In genomic region chr7:35695987-35696386, GRCh38 we compare ENCODE assay signal across 1 cellular context.
TF ChIP-seq lines count a peak whose summit lies in the region.

No MANE protein-coding gene starts in this region.

TF ChIP-seq in HepG2, 621 proteins besides CTCF, POLR2A, EP300 and RAD21 (continued from another document):
- TF ChIP-seq ZBTB44 (CRISPR knock-in tag; IDR thresholded peaks at IDR 0.05) (no peak), FOXP1 (IDR thresholded peaks at IDR 0.05) (no peak), FOXP1 (CRISPR knock-in tag; IDR thresholded peaks at IDR 0.05) (no peak), ZNF782 (CRISPR knock-in tag; IDR thresholded peaks at IDR 0.05; ENCODE audit: borderline replicate concordance) (no peak), SRY (CRISPR knock-in tag; IDR thresholded peaks at IDR 0.05) (no peak), PRDM15 (CRISPR knock-in tag; IDR thresholded peaks at IDR 0.05) (no peak), ZNF552 (CRISPR knock-in tag; IDR thresholded peaks at IDR 0.05; ENCODE audit: borderline replicate concordance) (no peak), MZF1 (CRISPR knock-in tag; IDR thresholded peaks at IDR 0.05; ENCODE audit: borderline replicate concordance) (no peak), ZNF460 (CRISPR knock-in tag; IDR thresholded peaks at IDR 0.05; ENCODE audit: borderline replicate concordance) (no peak), ZNF781 (CRISPR knock-in tag; IDR thresholded peaks at IDR 0.05; ENCODE audit: borderline replicate concordance, not compliant biosample characterization) (no peak), ZNF121 (CRISPR knock-in tag; IDR thresholded peaks at IDR 0.05) (no peak), MIER3 (CRISPR knock-in tag; IDR thresholded peaks at IDR 0.05; ENCODE audit: borderline replicate concordance) (no peak), REL (CRISPR knock-in tag; conservative IDR thresholded peaks at IDR 0.05) (no peak)
- TF ChIP-seq, protein P1, sequence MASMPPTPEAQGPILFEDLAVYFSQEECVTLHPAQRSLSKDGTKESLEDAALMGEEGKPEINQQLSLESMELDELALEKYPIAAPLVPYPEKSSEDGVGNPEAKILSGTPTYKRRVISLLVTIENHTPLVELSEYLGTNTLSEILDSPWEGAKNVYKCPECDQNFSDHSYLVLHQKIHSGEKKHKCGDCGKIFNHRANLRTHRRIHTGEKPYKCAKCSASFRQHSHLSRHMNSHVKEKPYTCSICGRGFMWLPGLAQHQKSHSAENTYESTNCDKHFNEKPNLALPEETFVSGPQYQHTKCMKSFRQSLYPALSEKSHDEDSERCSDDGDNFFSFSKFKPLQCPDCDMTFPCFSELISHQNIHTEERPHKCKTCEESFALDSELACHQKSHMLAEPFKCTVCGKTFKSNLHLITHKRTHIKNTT (CRISPR knock-in tag; IDR thresholded peaks at IDR 0.05) = no peak
